ENCODE assay signal across 2 cellular contexts in genomic region chr4:31557444-31557843, GRCh38.
TF ChIP-seq lines count a peak whose summit lies in the region.

No MANE protein-coding gene starts in this region.

TF ChIP-seq in IMR-90, 13 proteins besides CTCF, POLR2A, EP300 and RAD21:
- peak; percentile 82 for TF ChIP-seq NFE2L2 (IDR thresholded peaks at IDR 0.05; ENCODE audit: low read depth, low read length)
- no peak for TF ChIP-seq FOS (IDR thresholded peaks at IDR 0.05; ENCODE audit: low read depth, low read length)
- no peak for TF ChIP-seq SMC3 (IDR thresholded peaks at IDR 0.05; ENCODE audit: low read depth, low read length)
TF ChIP-seq in IMR-90: peak in this region for 1.

TF ChIP-seq in endothelial cell of umbilical vein, 7 proteins besides CTCF, POLR2A, EP300 and RAD21:
- TF ChIP-seq JUN (IDR thresholded peaks at IDR 0.05; ENCODE audit: borderline replicate concordance, insufficient read depth, insufficient read length, low read depth) (no peak), MYC (IDR thresholded peaks at IDR 0.05; ENCODE audit: low read depth, low read length) (no peak), EZH2 (IDR thresholded peaks at IDR 0.05; ENCODE audit: borderline replicate concordance, low read depth, low read length, severe bottlenecking) (no peak), MAX (IDR thresholded peaks at IDR 0.05; ENCODE audit: insufficient read depth, insufficient read length) (no peak), POLR2AphosphoS5 (IDR thresholded peaks at IDR 0.05; ENCODE audit: insufficient read depth, low read depth, low read length) (no peak), FOS (IDR thresholded peaks at IDR 0.05; ENCODE audit: borderline replicate concordance, insufficient read depth, low read length) (no peak), GATA2 (IDR thresholded peaks at IDR 0.05; ENCODE audit: insufficient read depth, insufficient read length, low read depth, low read length) (no peak)
TF ChIP-seq in endothelial cell of umbilical vein: peak in this region for 0.
